35 cellular contexts compared by ENCODE assay signal in genomic region chr3:137669519-137670060, GRCh38.
"Had no signal": no experiment of that assay in that cellular context is flagged by ENCODE, and none has a peak within 500 bp of the region (broad histone marks: within the 10 kb centered on the region; RNA-seq: fewer than 3 reads in every experiment).

No MANE protein-coding gene starts in this region.

- H3K9me3 ChIP-seq: body of pancreas had no signal

- H3K4me1 Mint-ChIP-seq: activated CD4-positive, alpha-beta T cell treated with anti-CD3 and anti-CD28 coated beads for 36 hours; activated CD4-positive, alpha-beta T cell treated with anti-CD3 and anti-CD28 coated beads, Interleukin-2, amount 10 ng/mL, durations not matched to agents 7 days and 5 days; activated naive CD4-positive, alpha-beta T cell treated with anti-CD3 and anti-CD28 coated beads, Interleukin-2, amount 50 U/mL, for 24 hours; activated naive CD8-positive, alpha-beta T cell treated with anti-CD3 and anti-CD28 coated beads, Interleukin-2, amount 10 ng/mL, durations not matched to agents 7 days and 5 days had no signal

- H3K36me3 ChIP-seq: breast epithelium had no signal

- H3K4me3 Mint-ChIP-seq: activated CD4-positive, alpha-beta T cell treated with anti-CD3 and anti-CD28 coated beads for 36 hours; activated CD4-positive, alpha-beta T cell treated with anti-CD3 and anti-CD28 coated beads, Interleukin-2, amount 10 ng/mL, durations not matched to agents 7 days and 5 days; activated CD8-positive, alpha-beta T cell treated with anti-CD3 and anti-CD28 coated beads, Interleukin-2, amount 10 ng/mL, durations not matched to agents 7 days and 5 days; activated naive CD4-positive, alpha-beta T cell treated with anti-CD3 and anti-CD28 coated beads, Interleukin-2, amount 50 U/mL, for 24 hours; activated naive CD8-positive, alpha-beta T cell treated with anti-CD3 and anti-CD28 coated beads, Interleukin-2, amount 10 ng/mL, durations not matched to agents 7 days and 5 days; activated T-cell treated with anti-CD3 and anti-CD28 coated beads, Interleukin-2, amount 50 U/mL, for 24 hours had no signal

- H2AFZ ChIP-seq: PC-9 had no signal

- H3K4me3 ChIP-seq: body of pancreas, breast epithelium, PC-9 had no signal

- H3K36me3 Mint-ChIP-seq: activated naive CD4-positive, alpha-beta T cell treated with anti-CD3 and anti-CD28 coated beads, Interleukin-2, amount 50 U/mL, for 24 hours; activated naive CD8-positive, alpha-beta T cell treated with anti-CD3 and anti-CD28 coated beads, Interleukin-2, amount 10 ng/mL, durations not matched to agents 7 days and 5 days had no signal

- H3K4me1 ChIP-seq: body of pancreas, breast epithelium had no signal

- H3K27ac ChIP-seq: body of pancreas, breast epithelium, PC-9, RWPE1 had no signal

- H3K9me3 Mint-ChIP-seq: activated CD4-positive, alpha-beta T cell treated with anti-CD3 and anti-CD28 coated beads, Interleukin-2, amount 10 ng/mL, durations not matched to agents 7 days and 5 days had no signal

- H3K27ac Mint-ChIP-seq: activated CD4-positive, alpha-beta T cell treated with anti-CD3 and anti-CD28 coated beads for 36 hours; activated CD4-positive, alpha-beta T cell treated with anti-CD3 and anti-CD28 coated beads, Interleukin-2, amount 10 ng/mL, durations not matched to agents 7 days and 5 days; activated CD8-positive, alpha-beta T cell treated with anti-CD3 and anti-CD28 coated beads, Interleukin-2, amount 10 ng/mL, durations not matched to agents 7 days and 5 days; activated naive CD4-positive, alpha-beta T cell treated with anti-CD3 and anti-CD28 coated beads, Interleukin-2, amount 50 U/mL, for 24 hours; activated naive CD8-positive, alpha-beta T cell treated with anti-CD3 and anti-CD28 coated beads, Interleukin-2, amount 10 ng/mL, durations not matched to agents 7 days and 5 days; activated T-cell treated with anti-CD3 and anti-CD28 coated beads, Interleukin-2, amount 50 U/mL, for 24 hours; activated T-helper 2 cell treated with anti-CD3 and anti-CD28 coated beads, Interferon-gamma antibody, Interleukin-2, Interleukin-4, amounts not matched to agents 10 μg/mL and 5 μg/mL and 100 μg/mL, durations not matched to agents 14 hours and 24 hours and 36 hours had no signal

- H3K27me3 Mint-ChIP-seq: activated CD4-positive, alpha-beta T cell treated with anti-CD3 and anti-CD28 coated beads for 36 hours; activated CD4-positive, alpha-beta T cell treated with anti-CD3 and anti-CD28 coated beads, Interleukin-2, amount 10 ng/mL, durations not matched to agents 7 days and 5 days; activated naive CD4-positive, alpha-beta T cell treated with anti-CD3 and anti-CD28 coated beads, Interleukin-2, amount 50 U/mL, for 24 hours; activated naive CD8-positive, alpha-beta T cell treated with anti-CD3 and anti-CD28 coated beads, Interleukin-2, amount 10 ng/mL, durations not matched to agents 7 days and 5 days; activated T-cell treated with anti-CD3 and anti-CD28 coated beads, Interleukin-2, amount 50 U/mL, for 24 hours had no signal

- H3K4me2 ChIP-seq: PC-9 had no signal

- DNase-seq: activated CD4-positive, alpha-beta T cell treated with anti-CD3 and anti-CD28 coated beads for 36 hours; activated CD4-positive, alpha-beta T cell treated with anti-CD3 and anti-CD28 coated beads, Interleukin-2, amount 10 ng/mL, durations not matched to agents 7 days and 5 days; activated CD4-positive, alpha-beta T cell treated with anti-CD3 and anti-CD28 coated beads, Interleukin-2, amount 50 U/mL, for 48 hours; activated CD8-positive, alpha-beta T cell treated with anti-CD3 and anti-CD28 coated beads, Interleukin-2, amount 10 ng/mL, durations not matched to agents 7 days and 5 days; activated gamma-delta T cell; activated naive CD4-positive, alpha-beta T cell treated with Interleukin-2 at 50 U/mL for 16 hours; activated naive CD8-positive, alpha-beta T cell treated with anti-CD3 and anti-CD28 coated beads, Interleukin-2, amount 10 ng/mL, durations not matched to agents 7 days and 5 days; activated T-cell treated with anti-CD3 and anti-CD28 coated beads, Interleukin-2, amount 50 U/mL, for 24 hours; body of pancreas; Karpas-422; NCI-H1092; NCI-H1417; NCI-H146; NCI-H187; NCI-H2029 treated with DMSO at 0.1 percent for 48 hours; NCI-H2107; NCI-H2171; NCI-H510A; NCI-H526; NCI-H748 treated with DMSO at 0.1 percent for 48 hours; NK-92 treated with Interleukin-12 subunit alpha and Interleukin-12 subunit beta, amount 100 ng/mL, for 24 hours; PC-9; SIG-M5; SW 1271; T1000 had no signal

- FAIRE-seq: astrocyte, RCC 7860, TTC549 had no signal

- H3K27me3 ChIP-seq: body of pancreas, breast epithelium had no signal

- ATAC-seq: activated CD4-positive, alpha-beta T cell treated with anti-CD3 and anti-CD28 coated beads for 36 hours; activated CD4-positive, CD25-positive, alpha-beta regulatory T cell treated with anti-CD3 and anti-CD28 coated beads, Interleukin-2, amount 50 U/mL, for 24 hours; activated CD8-positive, alpha-beta T cell treated with anti-CD3 and anti-CD28 coated beads, Interleukin-2, amount 10 ng/mL, durations not matched to agents 7 days and 5 days; body of pancreas; Right ventricle myocardium inferior; SK-N-SH treated with all-trans-retinoic acid at 6 μM for 48 hours had no signal
